Comparison of ENCODE assay signal across 30 cellular contexts in the genomic region with DNA sequence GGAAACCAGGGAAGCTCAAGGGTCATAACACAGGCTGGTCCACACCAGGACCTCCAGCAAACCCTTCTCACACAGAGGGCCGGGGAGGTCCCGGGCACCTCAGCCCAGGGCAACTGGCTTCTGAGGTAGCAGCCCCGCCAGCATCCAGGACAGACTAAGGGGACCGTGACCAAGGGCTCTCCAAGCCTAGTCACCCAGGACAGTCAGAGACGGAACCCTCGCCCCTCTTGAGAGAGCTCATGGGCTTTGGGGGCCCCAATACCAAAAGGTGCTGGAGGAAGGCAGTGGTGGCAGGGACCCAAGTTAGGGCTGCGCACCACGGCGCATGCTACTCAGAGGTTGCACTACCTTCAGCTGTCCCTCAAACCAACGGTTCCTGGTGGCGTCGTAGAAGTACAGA.
"Had no signal": no experiment of that assay in that cellular context is flagged by ENCODE, and none has a peak within 500 bp of the region (broad histone marks: within the 10 kb centered on the region; RNA-seq: fewer than 3 reads in every experiment).

No MANE protein-coding gene starts in this region.

- ATAC-seq: activated CD4-positive, alpha-beta T cell treated with anti-CD3 and anti-CD28 coated beads for 36 hours; activated CD8-positive, alpha-beta memory T cell treated with anti-CD3 and anti-CD28 coated beads, Interleukin-2, amount 10 ng/mL, durations not matched to agents 7 days and 5 days; activated CD8-positive, alpha-beta T cell treated with anti-CD3 and anti-CD28 coated beads, Interleukin-2, amount 10 ng/mL, durations not matched to agents 7 days and 5 days; activated T-helper 17 cell treated with anti-CD3 and anti-CD28 coated beads, Interleukin-2, amount 50 U/mL, for 72 hours; foreskin keratinocyte; gastrocnemius medialis; heart left ventricle had no signal

- H3K27me3 Mint-ChIP-seq: activated CD4-positive, alpha-beta memory T cell treated with anti-CD3 and anti-CD28 coated beads for 36 hours; activated CD4-positive, alpha-beta T cell treated with anti-CD3 and anti-CD28 coated beads for 36 hours; activated CD4-positive, alpha-beta T cell treated with anti-CD3 and anti-CD28 coated beads, Interleukin-2, amount 10 ng/mL, durations not matched to agents 24 days and 14 days; activated CD8-positive, alpha-beta memory T cell treated with anti-CD3 and anti-CD28 coated beads, Interleukin-2, amount 10 ng/mL, durations not matched to agents 7 days and 5 days; activated naive CD8-positive, alpha-beta T cell; activated T-helper 17 cell treated with anti-CD3 and anti-CD28 coated beads, Interleukin-2, amount 50 U/mL, for 72 hours; central memory CD8-positive, alpha-beta T cell; dendritic cell treated with granulocyte-macrophage colony-stimulating factor and Interleukin-4, amounts not matched to agents 40 ng/mL and 50 ng/mL, for 4 days had no signal

- H3K27ac ChIP-seq: brain microvascular endothelial cell, coronary artery, dorsolateral prefrontal cortex, esophagus muscularis mucosa, foreskin keratinocyte, gastrocnemius medialis, heart left ventricle had no signal

- H3K4me3 ChIP-seq: coronary artery, dorsolateral prefrontal cortex, esophagus muscularis mucosa, gastrocnemius medialis, heart left ventricle had no signal

- H3K4me3 Mint-ChIP-seq: activated CD4-positive, alpha-beta memory T cell treated with anti-CD3 and anti-CD28 coated beads for 36 hours; activated CD4-positive, alpha-beta T cell treated with anti-CD3 and anti-CD28 coated beads for 36 hours; activated CD4-positive, alpha-beta T cell treated with anti-CD3 and anti-CD28 coated beads, Interleukin-2, amount 10 ng/mL, durations not matched to agents 24 days and 14 days; activated CD8-positive, alpha-beta memory T cell treated with anti-CD3 and anti-CD28 coated beads, Interleukin-2, amount 10 ng/mL, durations not matched to agents 7 days and 5 days; activated CD8-positive, alpha-beta T cell treated with anti-CD3 and anti-CD28 coated beads, Interleukin-2, amount 10 ng/mL, durations not matched to agents 7 days and 5 days; activated naive CD8-positive, alpha-beta T cell; activated T-helper 17 cell treated with anti-CD3 and anti-CD28 coated beads, Interleukin-2, amount 50 U/mL, for 72 hours; central memory CD8-positive, alpha-beta T cell; dendritic cell treated with granulocyte-macrophage colony-stimulating factor and Interleukin-4, amounts not matched to agents 40 ng/mL and 50 ng/mL, for 4 days had no signal

- DNase-seq: activated CD4-positive, alpha-beta memory T cell treated with anti-CD3 and anti-CD28 coated beads for 36 hours; activated CD4-positive, alpha-beta T cell treated with anti-CD3 and anti-CD28 coated beads for 36 hours; activated CD4-positive, alpha-beta T cell treated with anti-CD3 and anti-CD28 coated beads, Interleukin-2, amount 10 ng/mL, durations not matched to agents 24 days and 14 days; activated CD4-positive, CD25-positive, alpha-beta regulatory T cell; activated CD4-positive, CD25-positive, alpha-beta regulatory T cell treated with anti-CD3 and anti-CD28 coated beads, Interleukin-2, amount 50 U/mL, for 72 hours; activated CD8-positive, alpha-beta memory T cell treated with anti-CD3 and anti-CD28 coated beads, Interleukin-2, amount 10 ng/mL, durations not matched to agents 7 days and 5 days; activated CD8-positive, alpha-beta memory T cell treated with anti-CD3 and anti-CD28 coated beads, Interleukin-2, amount 50 U/mL, for 4 hours; activated CD8-positive, alpha-beta T cell treated with anti-CD3 and anti-CD28 coated beads, Interleukin-2, amount 10 ng/mL, durations not matched to agents 7 days and 5 days; activated effector memory CD4-positive, alpha-beta T cell treated with Interleukin-2 at 50 U/mL for 16 hours; activated gamma-delta T cell treated with Interleukin-2 at 50 U/mL for 16 hours; activated naive CD4-positive, alpha-beta T cell treated with anti-CD3 and anti-CD28 coated beads, Interleukin-2, amount 50 U/mL, for 16 hours; activated naive CD4-positive, alpha-beta T cell treated with Interleukin-2 at 50 U/mL for 16 hours; activated T-cell treated with anti-CD3 and anti-CD28 coated beads, Interleukin-2, amount 50 U/mL, for 1 hour; amniotic stem cell; anterior cingulate cortex; brain microvascular endothelial cell; dorsolateral prefrontal cortex; effector memory CD4-positive, alpha-beta T cell; erythroblast; foreskin keratinocyte; gastrocnemius medialis; glutamatergic neuron; heart left ventricle; T-helper 2 cell had no signal

- H3K9me3 Mint-ChIP-seq: activated CD4-positive, alpha-beta memory T cell treated with anti-CD3 and anti-CD28 coated beads for 36 hours; activated CD4-positive, alpha-beta T cell treated with anti-CD3 and anti-CD28 coated beads, Interleukin-2, amount 10 ng/mL, durations not matched to agents 24 days and 14 days; activated T-helper 17 cell treated with anti-CD3 and anti-CD28 coated beads, Interleukin-2, amount 50 U/mL, for 72 hours; central memory CD8-positive, alpha-beta T cell; dendritic cell treated with granulocyte-macrophage colony-stimulating factor and Interleukin-4, amounts not matched to agents 40 ng/mL and 50 ng/mL, for 4 days had no signal

- H3K27ac Mint-ChIP-seq: activated CD4-positive, alpha-beta memory T cell treated with anti-CD3 and anti-CD28 coated beads for 36 hours; activated CD4-positive, alpha-beta T cell treated with anti-CD3 and anti-CD28 coated beads for 36 hours; activated CD4-positive, alpha-beta T cell treated with anti-CD3 and anti-CD28 coated beads, Interleukin-2, amount 10 ng/mL, durations not matched to agents 24 days and 14 days; activated CD8-positive, alpha-beta memory T cell treated with anti-CD3 and anti-CD28 coated beads, Interleukin-2, amount 10 ng/mL, durations not matched to agents 7 days and 5 days; activated CD8-positive, alpha-beta T cell treated with anti-CD3 and anti-CD28 coated beads, Interleukin-2, amount 10 ng/mL, durations not matched to agents 7 days and 5 days; activated naive CD8-positive, alpha-beta T cell; activated T-helper 17 cell treated with anti-CD3 and anti-CD28 coated beads, Interleukin-2, amount 50 U/mL, for 72 hours; dendritic cell treated with granulocyte-macrophage colony-stimulating factor and Interleukin-4, amounts not matched to agents 40 ng/mL and 50 ng/mL, for 4 days had no signal

- H3K27me3 ChIP-seq: brain microvascular endothelial cell, dorsolateral prefrontal cortex, esophagus muscularis mucosa, foreskin keratinocyte, gastrocnemius medialis, heart left ventricle had no signal

- H3K4me1 ChIP-seq: foreskin keratinocyte, gastrocnemius medialis had no signal

- H3K9me3 ChIP-seq: esophagus muscularis mucosa, gastrocnemius medialis, heart left ventricle had no signal
